In genomic region chr3:71238267-71238985, GRCh38 we compare ENCODE assay signal across 20 cellular contexts.
DNase-seq lines count a peak whose midpoint lies in the region; ATAC-seq and TF ChIP-seq lines count a peak whose summit lies in the region.
"Had no signal": no experiment of that assay in that cellular context is flagged by ENCODE, and none has a peak within 500 bp of the region (broad histone marks: within the 10 kb centered on the region; RNA-seq: fewer than 3 reads in every experiment).

No MANE protein-coding gene starts in this region.

- H3K27ac Mint-ChIP-seq in CD4-positive, CD25-positive, alpha-beta regulatory T cell, result peak overlapping the region in 2 of 3 donors; percentile 59 to 86
- no peak overlapping the region for H3K27ac Mint-ChIP-seq in HFFc6
- H3K27ac Mint-ChIP-seq: activated CD8-positive, alpha-beta memory T cell treated with anti-CD3 and anti-CD28 coated beads, Interleukin-2, amount 10 ng/mL, durations not matched to agents 7 days and 5 days; stimulated activated effector memory CD8-positive, alpha-beta T cell treated with anti-CD3 and anti-CD28 coated beads, Interleukin-12 subunit alpha, Interleukin-12 subunit beta, amount 100 ng/mL, for 72 hours had no signal

- H3K4me3 Mint-ChIP-seq in CD4-positive, CD25-positive, alpha-beta regulatory T cell, result peak overlapping the region in 1 of 4 donors; percentile 5
- no peak overlapping the region for H3K4me3 Mint-ChIP-seq in HFFc6
- H3K4me3 Mint-ChIP-seq: activated CD8-positive, alpha-beta memory T cell treated with anti-CD3 and anti-CD28 coated beads, Interleukin-2, amount 10 ng/mL, durations not matched to agents 7 days and 5 days; neural crest cell; stimulated activated effector memory CD8-positive, alpha-beta T cell treated with anti-CD3 and anti-CD28 coated beads, Interleukin-12 subunit alpha, Interleukin-12 subunit beta, amount 100 ng/mL, for 72 hours had no signal

- WGBS in IMR-90 (ENCODE audit: extremely low coverage in 2 of 2, insufficient read length in 1 of 2), 2 experiments, result 83% methylated on average over 1 of the region's 6 CpGs; no CpG with 5 or more reads in 1 of the 2 experiments
- 37 to 43% (median 41%) methylated on average over 6 of the region's 6 CpGs for WGBS in psoas muscle, 3 donors

- CTCF ChIA-PET in IMR-90 (lab: Yijun Ruan, JAX), result no interaction called here

- no peak overlapping the region for H4K5ac ChIP-seq in IMR-90 (ENCODE audit: low read depth, low read length)

- H3K9ac ChIP-seq in IMR-90 (ENCODE audit: low read depth, low read length), result no peak overlapping the region

- no peak overlapping the region for H2AK9ac ChIP-seq in IMR-90 (replicated peaks; ENCODE audit: low read depth, low read length, poor library complexity)

- H3K9me3 ChIP-seq in CD4-positive, CD25-positive, alpha-beta regulatory T cell (ENCODE audit: control insufficient read depth in 2 of 2, low read length in 2 of 2), result no peaks in the 10 kb centered on the region
- H3K9me3 ChIP-seq in IMR-90 (ENCODE audit: control insufficient read depth, insufficient read depth, low read length) (no peaks in the 10 kb centered on the region), psoas muscle (no peaks in the 10 kb centered on the region)
- H3K9me3 ChIP-seq: MG63 had no signal

- H3K9me1 ChIP-seq in IMR-90 (ENCODE audit: insufficient read depth, low read length), result no peaks in the 10 kb centered on the region

- no peak overlapping the region for H3K18ac ChIP-seq in IMR-90 (ENCODE audit: low read depth, low read length)

- H3K9me3 Mint-ChIP-seq in CD4-positive, CD25-positive, alpha-beta regulatory T cell, result peaks cover 0 to 1% (median 0%) of the 10 kb centered on the region in 7 donors
- no peaks in the 10 kb centered on the region for H3K9me3 Mint-ChIP-seq in HFFc6
- H3K9me3 Mint-ChIP-seq: neural crest cell; stimulated activated effector memory CD8-positive, alpha-beta T cell treated with anti-CD3 and anti-CD28 coated beads, Interleukin-12 subunit alpha, Interleukin-12 subunit beta, amount 100 ng/mL, for 72 hours had no signal

- dilution Hi-C loops in IMR-90 (cut with HindIII; ENCODE audit: low sequenced_read_pairs, unreplicated experiment), result no loop called here

- H3K4me1 ChIP-seq in CD4-positive, CD25-positive, alpha-beta regulatory T cell (ENCODE audit: control insufficient read depth, insufficient read depth, low read length, poor library complexity, severe bottlenecking), result peaks cover 3% of the 10 kb centered on the region
- H3K4me1 ChIP-seq in IMR-90 (ENCODE audit: control insufficient read depth, insufficient read depth, low read length) (peaks cover 6% of the 10 kb centered on the region; the same call in 1 of the 2 replicates), psoas muscle (peaks cover 23% of the 10 kb centered on the region)

- H2BK120ac ChIP-seq in IMR-90 (ENCODE audit: low read depth, low read length), result no peak overlapping the region

- no peak overlapping the region for H3K4me2 ChIP-seq in IMR-90 (ENCODE audit: low read depth, low read length)

- peaks cover 29% of the 10 kb centered on the region for H3K36me3 ChIP-seq in CD4-positive, CD25-positive, alpha-beta regulatory T cell (ENCODE audit: control insufficient read depth, insufficient read depth, low read length)
- peaks cover 2% of the 10 kb centered on the region; the same call in 1 of the 2 replicates for H3K36me3 ChIP-seq in IMR-90 (ENCODE audit: control insufficient read depth, insufficient read depth, low read length)
- no peaks in the 10 kb centered on the region for H3K36me3 ChIP-seq in psoas muscle (ENCODE audit: insufficient read depth in 1 of 2, low read depth in 1 of 2)
- H3K36me3 ChIP-seq: MG63 had no signal

- no peaks in the 10 kb centered on the region for H3K27me3 Mint-ChIP-seq in CD4-positive, CD25-positive, alpha-beta regulatory T cell
- H3K27me3 Mint-ChIP-seq in HFFc6 (ENCODE audit: insufficient read depth), result no peaks in the 10 kb centered on the region
- H3K27me3 Mint-ChIP-seq: activated CD8-positive, alpha-beta memory T cell treated with anti-CD3 and anti-CD28 coated beads, Interleukin-2, amount 10 ng/mL, durations not matched to agents 7 days and 5 days had no signal

- no peak overlapping the region for H3K56ac ChIP-seq in IMR-90 (ENCODE audit: extremely low read depth, insufficient read depth, low read length)

- no peaks in the 10 kb centered on the region for H3K27me3 ChIP-seq in CD4-positive, CD25-positive, alpha-beta regulatory T cell (ENCODE audit: control insufficient read depth, insufficient read depth, low read length)
- H3K27me3 ChIP-seq in IMR-90 (ENCODE audit: control insufficient read depth, insufficient read depth, low read length), result no peaks in the 10 kb centered on the region
- no peaks in the 10 kb centered on the region for H3K27me3 ChIP-seq in psoas muscle (ENCODE audit: insufficient read depth in 3 of 3, low read length in 2 of 3)
- H3K27me3 ChIP-seq: MG63 had no signal

- no peak overlapping the region for H4K91ac ChIP-seq in IMR-90 (ENCODE audit: insufficient read depth, low read depth, low read length)

- intact Hi-C loops in IMR-90 (cut with micrococcal nuclease) (no loop called here), psoas muscle (cut with DNase I) (no loop called here)

- no peak overlapping the region for H2BK20ac ChIP-seq in IMR-90 (ENCODE audit: low read depth, low read length)

- no peaks in the 10 kb centered on the region for H4K20me1 ChIP-seq in IMR-90 (ENCODE audit: insufficient read depth, low read length)

- POLR2A ChIA-PET in IMR-90 (lab: Charles Lee; ENCODE audit: unreplicated experiment), result interaction anchor here (0.8 kb wide), 1 partner anchor 10 kb away, joined by 7 read pairs; no protein-coding TSS in a partner anchor

- no peak for DNase-seq in CD4-positive, CD25-positive, alpha-beta regulatory T cell
- DNase-seq in IMR-90 (peak; percentile 16), left kidney (ENCODE audit: low read depth, low spot score) (peak; percentile 61), psoas muscle (no peak), KG1 (lab: John Stamatoyannopoulos, UW) (no peak), HFFc6 (no peak)
- DNase-seq: activated CD4-positive, alpha-beta T cell treated with anti-CD3 and anti-CD28 coated beads for 1 hour; activated CD8-positive, alpha-beta memory T cell treated with anti-CD3 and anti-CD28 coated beads, Interleukin-2, amount 10 ng/mL, durations not matched to agents 7 days and 5 days; activated effector memory CD4-positive, alpha-beta T cell treated with anti-CD3 and anti-CD28 coated beads, Interleukin-2, amount 50 U/mL, for 16 hours; cerebellar nuclear complex; effector memory CD4-positive, alpha-beta T cell; EL; GOT3; MG63; T-helper 9 cell had no signal

- no peak for TF ChIP-seq CTCF in IMR-90 (conservative IDR thresholded peaks at IDR 0.05; ENCODE audit: low read depth, low read length)
- no peak for TF ChIP-seq CTCF in psoas muscle (IDR thresholded peaks at IDR 0.05)
- TF ChIP-seq CTCF in HFFc6 (IDR thresholded peaks at IDR 0.05), result no peak

- peaks cover 43% of the 10 kb centered on the region for H3K36me3 Mint-ChIP-seq in CD4-positive, CD25-positive, alpha-beta regulatory T cell
- H3K36me3 Mint-ChIP-seq in HFFc6 (ENCODE audit: low read depth), result peaks cover 4% of the 10 kb centered on the region
- H3K36me3 Mint-ChIP-seq: stimulated activated effector memory CD8-positive, alpha-beta T cell treated with anti-CD3 and anti-CD28 coated beads, Interleukin-12 subunit alpha, Interleukin-12 subunit beta, amount 100 ng/mL, for 72 hours had no signal

- H3K4me3 ChIP-seq in CD4-positive, CD25-positive, alpha-beta regulatory T cell (ENCODE audit: low read depth, low read length), result no peak overlapping the region
- H3K4me3 ChIP-seq in IMR-90 (ENCODE audit: insufficient read depth, low read depth, low read length), result no peak overlapping the region
- H3K4me3 ChIP-seq in psoas muscle, result no peak overlapping the region
- H3K4me3 ChIP-seq: lung, MG63 had no signal

- no peak overlapping the region for H2AFZ ChIP-seq in IMR-90 (replicated peaks; ENCODE audit: low read length, poor library complexity)

- H2BK15ac ChIP-seq in IMR-90 (ENCODE audit: low read depth, low read length), result no peak overlapping the region

- H3K14ac ChIP-seq in IMR-90 (replicated peaks; ENCODE audit: low read depth, low read length), result no peak overlapping the region

- TF ChIP-seq POLR2A in IMR-90 (IDR thresholded peaks at IDR 0.05; ENCODE audit: low read depth, low read length), result no peak

- H4K8ac ChIP-seq in IMR-90 (ENCODE audit: low read depth in 2 of 2, low read length in 2 of 2), result no peak overlapping the region; a peak in 1 of 4 replicates

- H3K23ac ChIP-seq in IMR-90 (ENCODE audit: low read depth, low read length), result no peak overlapping the region

- H2BK5ac ChIP-seq in IMR-90 (ENCODE audit: low read depth, low read length, poor library complexity, severe bottlenecking), result no peak overlapping the region

- H3K4ac ChIP-seq in IMR-90 (ENCODE audit: low read depth, low read length), result no peak overlapping the region

- BruUV-seq in IMR-90 (replicated peaks; lab: Mats Ljungman, UMichigan), result no TSS peak

- no peak for TF ChIP-seq RAD21 in IMR-90 (IDR thresholded peaks at IDR 0.05; ENCODE audit: low read length)

- ATAC-seq in CD4-positive, CD25-positive, alpha-beta regulatory T cell (ENCODE audit: low read depth in 2 of 2), result no peak
- ATAC-seq in IMR-90 (ENCODE audit: low read depth) (no peak), psoas muscle (peak in 3 of 4 donors; percentile 44 to 67 (median 44)), GM18907 (IDR thresholded peaks at IDR 0.05; ENCODE audit: unreplicated experiment) (no peak)
- ATAC-seq: activated CD8-positive, alpha-beta memory T cell treated with anti-CD3 and anti-CD28 coated beads, Interleukin-2, amount 10 ng/mL, durations not matched to agents 7 days and 5 days; Panc1; stimulated activated effector memory CD8-positive, alpha-beta T cell treated with anti-CD3 and anti-CD28 coated beads, Interleukin-12 subunit alpha, Interleukin-12 subunit beta, amount 100 ng/mL, for 72 hours had no signal

- no peak overlapping the region for H3K27ac ChIP-seq in CD4-positive, CD25-positive, alpha-beta regulatory T cell (ENCODE audit: insufficient read depth, low read length, poor library complexity, severe bottlenecking)
- H3K27ac ChIP-seq in IMR-90 (ENCODE audit: insufficient read depth, low read length) (no peak overlapping the region), psoas muscle (no peak overlapping the region)

- H3K4me1 Mint-ChIP-seq in CD4-positive, CD25-positive, alpha-beta regulatory T cell, result peaks cover 37 to 75% (median 42%) of the 10 kb centered on the region in 4 donors
- no peaks in the 10 kb centered on the region for H3K4me1 Mint-ChIP-seq in HFFc6 (ENCODE audit: low read depth)
- H3K4me1 Mint-ChIP-seq: activated CD8-positive, alpha-beta memory T cell treated with anti-CD3 and anti-CD28 coated beads, Interleukin-2, amount 10 ng/mL, durations not matched to agents 7 days and 5 days; stimulated activated effector memory CD8-positive, alpha-beta T cell treated with anti-CD3 and anti-CD28 coated beads, Interleukin-12 subunit alpha, Interleukin-12 subunit beta, amount 100 ng/mL, for 72 hours had no signal

- in situ Hi-C loops in IMR-90 (cut with MboI; ENCODE audit: low sequenced_read_pairs), result no loop called here

- H2AK5ac ChIP-seq in IMR-90 (ENCODE audit: low read depth, low read length), result no peak overlapping the region

- peaks cover 24 to 42% of the 10 kb centered on the region in 2 experiments; a peak in 3 of 4 replicates for H3K79me1 ChIP-seq in IMR-90 (ENCODE audit: low read depth in 1 of 2, low read length in 2 of 2)

TF ChIP-seq in IMR-90, 13 proteins besides CTCF, POLR2A, EP300 and RAD21 (continues in another document):
- no peak for TF ChIP-seq MAZ (IDR thresholded peaks at IDR 0.05; ENCODE audit: borderline replicate concordance, low read depth, low read length)

Comparison
In these comparisons a context has a peak if more than half of its experiments do, and no peak if none do; other contexts are left out.
1. ATAC-seq: peak in psoas muscle (3 of 4); none in CD4-positive, CD25-positive, alpha-beta regulatory T cell (0 of 2), IMR-90 (single experiment) and GM18907 (single experiment).
2. DNase-seq: peak in IMR-90 (single experiment) and left kidney (single experiment); none in CD4-positive, CD25-positive, alpha-beta regulatory T cell (0 of 3), psoas muscle (0 of 2), KG1 (single experiment) and HFFc6 (single experiment).